ENCODE assay signal across 9 cellular contexts in the genomic region with DNA sequence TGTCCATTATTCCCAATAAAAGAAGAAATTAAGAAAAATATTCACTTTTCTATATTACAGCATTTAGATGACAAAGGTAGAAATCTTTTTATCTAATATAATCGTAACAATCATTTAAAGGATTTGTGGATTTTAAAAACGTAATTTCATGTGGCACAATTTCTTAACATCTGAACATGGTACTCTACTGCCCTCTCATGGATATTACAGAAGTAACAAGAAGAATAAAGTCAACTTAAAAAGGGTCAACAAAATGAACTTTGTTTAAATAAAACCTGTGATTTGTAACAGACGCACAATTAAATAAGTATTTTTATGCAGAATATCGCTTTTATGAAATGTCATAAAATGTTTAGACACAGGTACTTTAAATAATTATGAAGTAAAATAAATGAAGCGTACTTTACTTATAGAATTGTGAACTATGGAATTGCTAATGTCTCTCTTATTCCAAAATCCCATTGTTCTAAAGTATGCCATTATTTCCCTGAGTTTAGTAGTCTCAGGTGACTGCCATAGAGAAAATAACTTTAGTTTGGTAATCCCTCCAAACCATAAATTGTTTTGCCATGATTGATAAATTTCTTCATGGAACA.
DNase-seq lines count a peak whose midpoint lies in the region; ATAC-seq and TF ChIP-seq lines count a peak whose summit lies in the region.
"Had no signal": no experiment of that assay in that cellular context is flagged by ENCODE, and none has a peak within 500 bp of the region (broad histone marks: within the 10 kb centered on the region; RNA-seq: fewer than 3 reads in every experiment).

No MANE protein-coding gene starts in this region.

- H2AFZ ChIP-seq in HCT116 (ENCODE audit: low read depth, low read length, poor library complexity, severe bottlenecking), result no peak overlapping the region

- no peak overlapping the region for H3K9ac ChIP-seq in HCT116 (ENCODE audit: low read length)

- peak; percentile 52 for TF ChIP-seq RAD21 in HCT116 (IDR thresholded peaks at IDR 0.05; ENCODE audit: low read depth)

- H3K36me3 ChIP-seq in HCT116 (ENCODE audit: control insufficient read depth in 1 of 2, insufficient read depth in 2 of 2, low read length in 2 of 2) (no peaks in the 10 kb centered on the region), RWPE2 (ENCODE audit: low read depth) (no peaks in the 10 kb centered on the region), testis (ENCODE audit: low read depth, missing control alignments) (no peaks in the 10 kb centered on the region)
- H3K36me3 ChIP-seq: HAP-1 had no signal

- H4K20me1 ChIP-seq in HCT116 (ENCODE audit: insufficient read depth), result no peaks in the 10 kb centered on the region

- WGBS in testis, 2 donors, result 41 to 44% methylated on average over 5 of the region's 5 CpGs

- H3K9me2 ChIP-seq in HCT116 (ENCODE audit: insufficient read depth), result no peaks in the 10 kb centered on the region

- ATAC-seq in HCT116 (no peak), RWPE2 (ENCODE audit: low read depth) (no peak), foreskin keratinocyte (no peak), HG03159 (IDR thresholded peaks at IDR 0.05; ENCODE audit: unreplicated experiment) (no peak)

- DNase-seq in AG08396 (ENCODE audit: low spot score), result peak; percentile 5
- DNase-seq in HCT116 (ENCODE audit: low read depth, low spot score), result peak; percentile 6
- no peak for DNase-seq in RWPE2 (ENCODE audit: low spot score)
- DNase-seq in foreskin keratinocyte, result peak in 1 of 2 donors; percentile 21
- DNase-seq in testis, result no peak
- no peak for DNase-seq in NCI-H128 (lab: John Stamatoyannopoulos, UW; ENCODE audit: unreplicated experiment)
- DNase-seq in stimulated activated CD4-positive, alpha-beta T cell treated with anti-CD3 and anti-CD28 coated beads, Interleukin-1b, Interleukin-23, amount 100 ng/mL, for 48 hours, result no peak

- H3K4me1 ChIP-seq in HCT116 (ENCODE audit: control insufficient read depth in 1 of 2, insufficient read depth in 2 of 2, low read length in 2 of 2) (no peaks in the 10 kb centered on the region), RWPE2 (ENCODE audit: insufficient read depth, poor library complexity, severe bottlenecking) (no peaks in the 10 kb centered on the region), foreskin keratinocyte (no peaks in the 10 kb centered on the region), testis (no peaks in the 10 kb centered on the region)
- H3K4me1 ChIP-seq: HAP-1 had no signal

- no peaks in the 10 kb centered on the region for H3K79me2 ChIP-seq in HCT116 (ENCODE audit: insufficient read depth, low read length)

- RAD21 ChIA-PET in HCT116 (lab: Charles Lee; ENCODE audit: low non-redundant PET in 1 of 2, low total read pairs in 2 of 2, uncharacterized antibody in 2 of 2, unreplicated experiment in 2 of 2), result no interaction called here

- POLR2A ChIA-PET in HCT116 (lab: Charles Lee), result no interaction called here

- H3K4me2 ChIP-seq in HCT116 (ENCODE audit: low read length), result no peak overlapping the region

- no peaks in the 10 kb centered on the region for H3K27me3 ChIP-seq in HCT116 (ENCODE audit: insufficient read depth, low read length)
- peaks cover 3% of the 10 kb centered on the region for H3K27me3 ChIP-seq in RWPE2 (ENCODE audit: insufficient read depth, poor library complexity, severe bottlenecking)
- no peaks in the 10 kb centered on the region for H3K27me3 ChIP-seq in foreskin keratinocyte
- no peaks in the 10 kb centered on the region for H3K27me3 ChIP-seq in testis

- TF ChIP-seq CTCF in HCT116 (IDR thresholded peaks at IDR 0.05 in 2 of 3, conservative IDR thresholded peaks at IDR 0.05 in 1 of 3; ENCODE audit: borderline replicate concordance in 1 of 3, insufficient read depth in 1 of 3, low read depth in 2 of 3, low read length in 2 of 3) (peak; percentile 20 to 63 (median 24); a peak in 4 of 6 replicates), RWPE2 (IDR thresholded peaks at IDR 0.05; ENCODE audit: poor library complexity, severe bottlenecking) (peak; percentile 87), foreskin keratinocyte (conservative IDR thresholded peaks at IDR 0.05) (peak; percentile 69), testis (IDR thresholded peaks at IDR 0.05) (peak; percentile 15 to 56 (median 19))

- TF ChIP-seq POLR2A in HCT116 (IDR thresholded peaks at IDR 0.05; ENCODE audit: borderline replicate concordance, extremely low read depth, insufficient read depth, insufficient read length) (no peak), testis (IDR thresholded peaks at IDR 0.05) (no peak)

- H3K9me3 ChIP-seq in HCT116 (ENCODE audit: control insufficient read depth in 1 of 2, insufficient read depth in 1 of 2, low read depth in 1 of 2, low read length in 2 of 2) (no peaks in the 10 kb centered on the region; a peak in 1 of 4 replicates), RWPE2 (ENCODE audit: severe bottlenecking) (no peaks in the 10 kb centered on the region), testis (no peaks in the 10 kb centered on the region)
- H3K9me3 ChIP-seq: HAP-1 had no signal

- CTCF ChIA-PET in HCT116 (lab: Charles Lee), result no interaction called here

- intact Hi-C loops in HCT116 (cut with micrococcal nuclease), result loop anchor here (1.0 to 5.0 kb wide), 2 partner anchors 1778 to 1891 kb away; no protein-coding TSS in a partner anchor
- intact Hi-C loops in testis (cut with DNase I; ENCODE audit: low total_unique reads), result no loop called here

- H3K27ac ChIP-seq in HCT116 (ENCODE audit: low read depth, low read length) (no peak overlapping the region), RWPE2 (ENCODE audit: poor library complexity, severe bottlenecking) (no peak overlapping the region), foreskin keratinocyte (no peak overlapping the region), testis (no peak overlapping the region)

- H3K4me3 ChIP-seq in HCT116 (replicated peaks in 1 of 2; ENCODE audit: low read depth in 1 of 2, low read length in 2 of 2) (no peak overlapping the region), RWPE2 (ENCODE audit: severe bottlenecking) (no peak overlapping the region), testis (no peak overlapping the region)
- H3K4me3 ChIP-seq: HAP-1 had no signal

- no TSS peak for BruUV-seq in HCT116 (replicated peaks; lab: Mats Ljungman, UMichigan)

TF ChIP-seq in HCT116, 20 proteins besides CTCF, POLR2A, EP300 and RAD21 (continues in another document):
- TF ChIP-seq ZFX (IDR thresholded peaks at IDR 0.05) (no peak), CBX3 (IDR thresholded peaks at IDR 0.05; ENCODE audit: low read depth) (no peak), SP1 (IDR thresholded peaks at IDR 0.05; ENCODE audit: low read depth) (no peak), POLR2AphosphoS5 (IDR thresholded peaks at IDR 0.05; ENCODE audit: low read depth, low read length) (no peak), JUND (IDR thresholded peaks at IDR 0.05) (no peak), ZNF274 (IDR thresholded peaks at IDR 0.05; ENCODE audit: low read depth, low read length) (no peak), SRF (IDR thresholded peaks at IDR 0.05; ENCODE audit: low read depth) (no peak), YY1 (IDR thresholded peaks at IDR 0.05; ENCODE audit: extremely low read depth, insufficient replicate concordance, low read depth, low read length) (no peak), TCF7L2 (IDR thresholded peaks at IDR 0.05; ENCODE audit: borderline replicate concordance, extremely low read depth, insufficient read depth, insufficient read length) (no peak), EZH2phosphoT487 (IDR thresholded peaks at IDR 0.05; ENCODE audit: borderline replicate concordance) (no peak), EZH2 (IDR thresholded peaks at IDR 0.05) (no peak), FOSL1 (IDR thresholded peaks at IDR 0.05; ENCODE audit: low read depth) (no peak)
- TF ChIP-seq, protein P1, sequence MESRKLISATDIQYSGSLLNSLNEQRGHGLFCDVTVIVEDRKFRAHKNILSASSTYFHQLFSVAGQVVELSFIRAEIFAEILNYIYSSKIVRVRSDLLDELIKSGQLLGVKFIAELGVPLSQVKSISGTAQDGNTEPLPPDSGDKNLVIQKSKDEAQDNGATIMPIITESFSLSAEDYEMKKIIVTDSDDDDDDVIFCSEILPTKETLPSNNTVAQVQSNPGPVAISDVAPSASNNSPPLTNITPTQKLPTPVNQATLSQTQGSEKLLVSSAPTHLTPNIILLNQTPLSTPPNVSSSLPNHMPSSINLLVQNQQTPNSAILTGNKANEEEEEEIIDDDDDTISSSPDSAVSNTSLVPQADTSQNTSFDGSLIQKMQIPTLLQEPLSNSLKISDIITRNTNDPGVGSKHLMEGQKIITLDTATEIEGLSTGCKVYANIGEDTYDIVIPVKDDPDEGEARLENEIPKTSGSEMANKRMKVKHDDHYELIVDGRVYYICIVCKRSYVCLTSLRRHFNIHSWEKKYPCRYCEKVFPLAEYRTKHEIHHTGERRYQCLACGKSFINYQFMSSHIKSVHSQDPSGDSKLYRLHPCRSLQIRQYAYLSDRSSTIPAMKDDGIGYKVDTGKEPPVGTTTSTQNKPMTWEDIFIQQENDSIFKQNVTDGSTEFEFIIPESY (IDR thresholded peaks at IDR 0.05; ENCODE audit: extremely low read depth, insufficient replicate concordance, low read length), result no peak
- TF ChIP-seq, protein P2, sequence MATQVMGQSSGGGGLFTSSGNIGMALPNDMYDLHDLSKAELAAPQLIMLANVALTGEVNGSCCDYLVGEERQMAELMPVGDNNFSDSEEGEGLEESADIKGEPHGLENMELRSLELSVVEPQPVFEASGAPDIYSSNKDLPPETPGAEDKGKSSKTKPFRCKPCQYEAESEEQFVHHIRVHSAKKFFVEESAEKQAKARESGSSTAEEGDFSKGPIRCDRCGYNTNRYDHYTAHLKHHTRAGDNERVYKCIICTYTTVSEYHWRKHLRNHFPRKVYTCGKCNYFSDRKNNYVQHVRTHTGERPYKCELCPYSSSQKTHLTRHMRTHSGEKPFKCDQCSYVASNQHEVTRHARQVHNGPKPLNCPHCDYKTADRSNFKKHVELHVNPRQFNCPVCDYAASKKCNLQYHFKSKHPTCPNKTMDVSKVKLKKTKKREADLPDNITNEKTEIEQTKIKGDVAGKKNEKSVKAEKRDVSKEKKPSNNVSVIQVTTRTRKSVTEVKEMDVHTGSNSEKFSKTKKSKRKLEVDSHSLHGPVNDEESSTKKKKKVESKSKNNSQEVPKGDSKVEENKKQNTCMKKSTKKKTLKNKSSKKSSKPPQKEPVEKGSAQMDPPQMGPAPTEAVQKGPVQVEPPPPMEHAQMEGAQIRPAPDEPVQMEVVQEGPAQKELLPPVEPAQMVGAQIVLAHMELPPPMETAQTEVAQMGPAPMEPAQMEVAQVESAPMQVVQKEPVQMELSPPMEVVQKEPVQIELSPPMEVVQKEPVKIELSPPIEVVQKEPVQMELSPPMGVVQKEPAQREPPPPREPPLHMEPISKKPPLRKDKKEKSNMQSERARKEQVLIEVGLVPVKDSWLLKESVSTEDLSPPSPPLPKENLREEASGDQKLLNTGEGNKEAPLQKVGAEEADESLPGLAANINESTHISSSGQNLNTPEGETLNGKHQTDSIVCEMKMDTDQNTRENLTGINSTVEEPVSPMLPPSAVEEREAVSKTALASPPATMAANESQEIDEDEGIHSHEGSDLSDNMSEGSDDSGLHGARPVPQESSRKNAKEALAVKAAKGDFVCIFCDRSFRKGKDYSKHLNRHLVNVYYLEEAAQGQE (IDR thresholded peaks at IDR 0.05; ENCODE audit: low read depth), result no peak

Comparison
In these comparisons a context has a peak if more than half of its experiments do, and no peak if none do; other contexts are left out.
1. DNase-seq: peak in AG08396 (single experiment) and HCT116 (single experiment); none in RWPE2 (single experiment), testis (single experiment), NCI-H128 (single experiment) and stimulated activated CD4-positive, alpha-beta T cell treated with anti-CD3 and anti-CD28 coated beads, Interleukin-1b, Interleukin-23, amount 100 ng/mL, for 48 hours (single experiment).
2. CTCF ChIP-seq: peak in every context shown above with its lines; median percentile 87 in RWPE2; 69 in foreskin keratinocyte; 24 in HCT116; 19 in testis.